In the genomic region with DNA sequence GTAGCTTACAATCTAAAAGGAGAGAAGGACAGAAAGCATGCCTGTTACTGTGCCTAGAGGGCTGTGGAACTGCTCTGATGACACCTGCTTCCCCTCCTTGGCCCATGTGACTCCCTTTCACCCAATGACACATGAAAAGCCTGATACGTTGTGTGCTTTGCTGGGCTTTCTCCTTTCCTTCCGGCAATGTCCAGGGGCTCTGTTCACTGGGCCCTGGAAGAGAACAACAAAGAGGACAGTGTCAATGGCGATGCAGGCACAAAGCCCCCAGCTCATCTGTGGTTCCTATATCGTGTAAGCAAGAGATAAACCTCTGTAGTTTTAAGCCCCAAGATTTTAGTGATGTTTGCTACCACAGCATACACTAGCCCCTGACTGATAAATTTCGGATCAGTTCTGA, we compare ENCODE assay signal across 21 cellular contexts.
"Had no signal": no experiment of that assay in that cellular context is flagged by ENCODE, and none has a peak within 500 bp of the region (broad histone marks: within the 10 kb centered on the region; RNA-seq: fewer than 3 reads in every experiment).

No MANE protein-coding gene starts in this region.

- H3K36me3 ChIP-seq: colonic mucosa, lower lobe of right lung, spleen, transverse colon, upper lobe of right lung, uterus had no signal

- DNase-seq: colonic mucosa; dermis blood vessel endothelial cell; effector memory CD8-positive, alpha-beta T cell; erythroblast; hypothalamus; immature natural killer cell; islet precursor cell; kidney glomerular epithelial cell; left ventricle myocardium superior; lower lobe of right lung; naive thymus-derived CD8-positive, alpha-beta T cell; psoas muscle; right cardiac atrium; spleen; stimulated activated CD4-positive, alpha-beta T cell treated with anti-CD3 and anti-CD28 coated beads, Interleukin-2, amount 100 ng/mL, for 48 hours; stimulated activated naive B cell treated with anti-CD40 and anti-IgM and Interleukin-4, amounts not matched to agents 10 μg/mL and 1 μg/mL and 100 μg/mL, for 72 hours; transverse colon; upper lobe of right lung; uterus had no signal

- H3K9me3 ChIP-seq: colonic mucosa, lower lobe of right lung, psoas muscle, spleen, transverse colon, upper lobe of right lung, uterus had no signal

- H3K4me3 ChIP-seq: colonic mucosa, lower lobe of right lung, psoas muscle, skin epidermis, spleen, transverse colon, upper lobe of right lung, uterus had no signal

- H3K27me3 Mint-ChIP-seq: effector memory CD8-positive, alpha-beta T cell; stimulated activated naive CD8-positive, alpha-beta T cell treated with anti-CD3 and anti-CD28 coated beads, Interleukin-15, Interleukin-2, amounts not matched to agents 100 ng/mL and 50 ng/mL, for 24 hours had no signal

- H3K4me1 Mint-ChIP-seq: immature natural killer cell; stimulated activated naive B cell treated with anti-CD40 and anti-IgM and Interleukin-4, amounts not matched to agents 10 μg/mL and 1 μg/mL and 100 μg/mL, for 72 hours had no signal

- H3K27ac Mint-ChIP-seq: effector memory CD8-positive, alpha-beta T cell; immature natural killer cell; naive thymus-derived CD8-positive, alpha-beta T cell; stimulated activated naive B cell treated with anti-CD40 and anti-IgM and Interleukin-4, amounts not matched to agents 10 μg/mL and 1 μg/mL and 100 μg/mL, for 72 hours; stimulated activated naive CD8-positive, alpha-beta T cell treated with anti-CD3 and anti-CD28 coated beads, Interleukin-15, Interleukin-2, amounts not matched to agents 100 ng/mL and 50 ng/mL, for 24 hours had no signal

- H3K4me3 Mint-ChIP-seq: effector memory CD8-positive, alpha-beta T cell; immature natural killer cell; naive thymus-derived CD8-positive, alpha-beta T cell; stimulated activated naive B cell treated with anti-CD40 and anti-IgM and Interleukin-4, amounts not matched to agents 10 μg/mL and 1 μg/mL and 100 μg/mL, for 72 hours; stimulated activated naive CD8-positive, alpha-beta T cell treated with anti-CD3 and anti-CD28 coated beads, Interleukin-15, Interleukin-2, amounts not matched to agents 100 ng/mL and 50 ng/mL, for 24 hours had no signal

- H3K27ac ChIP-seq: colonic mucosa, lower lobe of right lung, psoas muscle, skin epidermis, spleen, transverse colon, upper lobe of right lung, uterus had no signal

- H3K36me3 Mint-ChIP-seq: naive thymus-derived CD8-positive, alpha-beta T cell; stimulated activated naive B cell treated with anti-CD40 and anti-IgM and Interleukin-4, amounts not matched to agents 10 μg/mL and 1 μg/mL and 100 μg/mL, for 72 hours had no signal

- ATAC-seq: effector memory CD8-positive, alpha-beta T cell; left ventricle myocardium superior; lower lobe of right lung; naive thymus-derived CD8-positive, alpha-beta T cell; psoas muscle; right cardiac atrium; stimulated activated naive B cell treated with anti-CD40 and anti-IgM and Interleukin-4, amounts not matched to agents 10 μg/mL and 1 μg/mL and 100 μg/mL, for 72 hours; upper lobe of right lung had no signal

- H3K27me3 ChIP-seq: colonic mucosa, spleen, transverse colon, upper lobe of right lung, uterus had no signal

- H3K4me1 ChIP-seq: colonic mucosa, lower lobe of right lung, psoas muscle, spleen, transverse colon, upper lobe of right lung, uterus had no signal
